Comparison of ENCODE assay signal across 21 cellular contexts in genomic region chr2:150609831-150610582, GRCh38.
A peak's percentile ranks its signal among the peaks of the same experiment; 100 is the strongest.
DNase-seq lines count a peak whose midpoint lies in the region; ATAC-seq and TF ChIP-seq lines count a peak whose summit lies in the region.
"Had no signal": no experiment of that assay in that cellular context is flagged by ENCODE, and none has a peak within 500 bp of the region (broad histone marks: within the 10 kb centered on the region; RNA-seq: fewer than 3 reads in every experiment).

No MANE protein-coding gene starts in this region.

- CTCF ChIA-PET in AG04449 (lab: Yijun Ruan, JAX) = interaction anchor here (0.8 to 3.2 kb wide), 12 partner anchors 10 to 1015 kb away, joined by 3 to 18 read pairs (median 4); no protein-coding TSS in a partner anchor

- ATAC-seq in SK-N-SH treated with all-trans-retinoic acid at 6 μM for 48 hours = peak; percentile 84

- POLR2A ChIA-PET in AG04449 (lab: Yijun Ruan, JAX) = interaction anchor here (1.1 kb wide), 1 partner anchor 125 kb away, joined by 4 read pairs; no protein-coding TSS in a partner anchor

- DNase-seq in AG04449 (ENCODE audit: low read depth, low spot score) = peak; percentile 89
- peak; percentile 98 for DNase-seq in GM04504 (ENCODE audit: low read depth)
- peak; percentile 91 for DNase-seq in fibroblast of the aortic adventitia (ENCODE audit: low read depth)
- no peak for DNase-seq in activated gamma-delta T cell treated with Interleukin-2 at 50 U/mL for 16 hours
- no peak for DNase-seq in hippocampal formation (lab: John Stamatoyannopoulos, UW)
- no peak for DNase-seq in OCI-M2 (lab: John Stamatoyannopoulos, UW; ENCODE audit: unreplicated experiment)
- no peak for DNase-seq in SW 1271 (lab: John Stamatoyannopoulos, UW)
- DNase-seq: activated CD4-positive, alpha-beta T cell treated with anti-CD3 and anti-CD28 coated beads, Interleukin-2, amount 50 U/mL, for 4 hours; activated naive CD4-positive, alpha-beta T cell treated with anti-CD3 and anti-CD28 coated beads for 36 hours; left ventricle myocardium inferior; NCI-H1417 treated with DMSO at 0.1 percent for 48 hours; right cardiac atrium; stimulated activated CD4-positive, alpha-beta T cell treated with anti-CD3 and anti-CD28 coated beads, Interleukin-1b, Interleukin-23, amount 100 ng/mL, for 48 hours; T-helper 1 cell; upper lobe of left lung had no signal

- H3K4me3 ChIP-seq in AG04449 (ENCODE audit: low read depth, low read length) = no peak overlapping the region
- H3K4me3 ChIP-seq in fibroblast of the aortic adventitia (ENCODE audit: low read depth, low read length) = no peak overlapping the region
- H3K4me3 ChIP-seq: ascending aorta, colonic mucosa, GM12878, left ventricle myocardium inferior, mucosa of descending colon, stomach, upper lobe of left lung had no signal

- no peak for TF ChIP-seq CTCF in AG04449 (IDR thresholded peaks at IDR 0.05; ENCODE audit: insufficient read depth, low read length, missing control alignments)
- TF ChIP-seq CTCF in fibroblast of the aortic adventitia (IDR thresholded peaks at IDR 0.05; ENCODE audit: insufficient read depth, low read length) = no peak

TF ChIP-seq in SK-N-SH treated with all-trans-retinoic acid at 6 μM for 48 hours, 23 proteins besides CTCF, POLR2A, EP300 and RAD21:
- TF ChIP-seq ISL1 (CRISPR knock-in tag; IDR thresholded peaks at IDR 0.05) (0 out of 2 replicates have a peak, but pooled peaks have one; percentile 33), TCF4 (CRISPR knock-in tag; IDR thresholded peaks at IDR 0.05; ENCODE audit: borderline replicate concordance) (no peak)

Comparison
In these comparisons a context has a peak if more than half of its experiments do, and no peak if none do; other contexts are left out.
1. DNase-seq: peak in AG04449 (single experiment), GM04504 (single experiment) and fibroblast of the aortic adventitia (single experiment); none in activated gamma-delta T cell treated with Interleukin-2 at 50 U/mL for 16 hours (single experiment), hippocampal formation (0 of 2), OCI-M2 (single experiment) and SW 1271 (0 of 2).